Comparison of ENCODE assay signal across 10 cellular contexts in the genomic region with DNA sequence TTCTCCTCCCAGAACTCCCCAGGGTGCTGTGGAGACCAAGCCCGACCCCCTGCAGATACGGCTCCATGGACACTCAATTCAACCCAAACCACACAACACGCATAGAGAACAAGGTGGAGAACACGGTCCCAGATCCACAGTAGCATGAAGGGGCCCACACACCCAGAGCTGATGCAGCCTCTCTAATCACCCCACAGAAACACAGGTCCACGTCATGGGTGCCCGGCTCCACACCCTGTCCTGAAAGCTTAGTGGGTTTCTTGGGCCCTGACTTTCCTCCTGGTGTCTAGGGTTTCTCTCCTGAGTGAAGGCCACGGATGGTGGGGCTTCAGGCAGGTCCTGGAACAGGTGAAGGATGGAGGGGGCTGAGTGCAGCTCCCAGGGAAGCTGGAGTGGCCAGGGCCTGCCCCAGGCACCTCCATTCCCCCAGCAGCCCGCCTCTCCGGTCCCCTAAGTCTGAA. TPM values are rescaled to one million over a fixed set of nuclear protein-coding genes. Genes with fewer than 3 reads are reported as not detected.
A peak's percentile ranks its signal among the peaks of the same experiment; 100 is the strongest.
DNase-seq lines count a peak whose midpoint lies in the region; ATAC-seq and TF ChIP-seq lines count a peak whose summit lies in the region.
"Had no signal": no experiment of that assay in that cellular context is flagged by ENCODE, and none has a peak within 500 bp of the region (broad histone marks: within the 10 kb centered on the region; RNA-seq: fewer than 3 reads in every experiment).

No MANE protein-coding gene starts in this region.

- H3K9me3 Mint-ChIP-seq in T-helper 1 cell treated with Interleukin-12 subunit alpha and Interleukin-12 subunit beta and Interleukin-4 antibody, amounts not matched to agents 30 μg/mL and 1 μg/mL, for 36 hours, result no peaks in the 10 kb centered on the region
- no peaks in the 10 kb centered on the region for H3K9me3 Mint-ChIP-seq in stimulated activated naive B cell treated with anti-CD40 and anti-IgM and Interleukin-4, amounts not matched to agents 10 μg/mL and 1 μg/mL and 100 μg/mL, for 72 hours

- CTCF ChIA-PET in Panc1 (lab: Charles Lee), result no interaction called here

- ATAC-seq in Panc1 (peak; percentile 3; the same call in 1 of the 2 replicates), left ventricle myocardium superior (no peak), GM18505 (IDR thresholded peaks at IDR 0.05; ENCODE audit: unreplicated experiment) (no peak)
- ATAC-seq in stimulated activated naive B cell treated with anti-CD40 and anti-IgM and Interleukin-4, amounts not matched to agents 10 μg/mL and 1 μg/mL and 100 μg/mL, for 72 hours (replicated peaks), result peak; percentile 15 to 18

- H3K4me1 ChIP-seq in Panc1 (ENCODE audit: control insufficient read depth, insufficient read depth, low read length), result no peaks in the 10 kb centered on the region; the same call in 1 of the 2 replicates

- H3K4me3 Mint-ChIP-seq in T-helper 1 cell treated with Interleukin-12 subunit alpha and Interleukin-12 subunit beta and Interleukin-4 antibody, amounts not matched to agents 30 μg/mL and 1 μg/mL, for 36 hours, result peak overlapping the region; percentile 82
- peak overlapping the region; percentile 22 to 81 for H3K4me3 Mint-ChIP-seq in stimulated activated naive B cell treated with anti-CD40 and anti-IgM and Interleukin-4, amounts not matched to agents 10 μg/mL and 1 μg/mL and 100 μg/mL, for 72 hours

- POLR2A ChIA-PET in Panc1 (lab: Charles Lee), result no interaction called here

- H3K9me3 ChIP-seq in Panc1 (ENCODE audit: control insufficient read depth, insufficient read depth, low read depth, low read length), result no peaks in the 10 kb centered on the region

- in situ Hi-C loops in Panc1 (cut with HindIII; ENCODE audit: low pct_unique_long_range_greater_than_20kb, low sequenced_read_pairs), result no loop called here

- no peak for DNase-seq in T-helper 1 cell
- no peak for DNase-seq in Panc1 (ENCODE audit: low read depth, low spot score)
- peak; percentile 17 for DNase-seq in left ventricle myocardium superior
- no peak for DNase-seq in stimulated activated naive B cell treated with anti-CD40 and anti-IgM and Interleukin-4, amounts not matched to agents 10 μg/mL and 1 μg/mL and 100 μg/mL, for 72 hours
- DNase-seq in NCI-H1105 (lab: John Stamatoyannopoulos, UW), result no peak
- no peak for DNase-seq in COLO829 (ENCODE audit: low spot score)
- DNase-seq: stimulated activated CD4-positive, alpha-beta T cell treated with anti-CD3 and anti-CD28 coated beads, Interleukin-4, amount 100 ng/mL, for 24 hours had no signal

- H3K36me3 ChIP-seq in Panc1 (ENCODE audit: control insufficient read depth, insufficient read depth, low read length), result no peaks in the 10 kb centered on the region
- H3K36me3 ChIP-seq: WERI-Rb-1 had no signal

- no peaks in the 10 kb centered on the region for H3K27me3 Mint-ChIP-seq in T-helper 1 cell treated with Interleukin-12 subunit alpha and Interleukin-12 subunit beta and Interleukin-4 antibody, amounts not matched to agents 30 μg/mL and 1 μg/mL, for 36 hours (ENCODE audit: low read depth)
- H3K27me3 Mint-ChIP-seq in stimulated activated naive B cell treated with anti-CD40 and anti-IgM and Interleukin-4, amounts not matched to agents 10 μg/mL and 1 μg/mL and 100 μg/mL, for 72 hours, result no peaks in the 10 kb centered on the region

- H3K27me3 ChIP-seq in Panc1 (ENCODE audit: control insufficient read depth, insufficient read depth, low read length), result no peaks in the 10 kb centered on the region

- H3K4me1 Mint-ChIP-seq in T-helper 1 cell treated with Interleukin-12 subunit alpha and Interleukin-12 subunit beta and Interleukin-4 antibody, amounts not matched to agents 30 μg/mL and 1 μg/mL, for 36 hours (ENCODE audit: low read depth), result peaks cover 38% of the 10 kb centered on the region
- peaks cover 50 to 75% of the 10 kb centered on the region in 2 donors for H3K4me1 Mint-ChIP-seq in stimulated activated naive B cell treated with anti-CD40 and anti-IgM and Interleukin-4, amounts not matched to agents 10 μg/mL and 1 μg/mL and 100 μg/mL, for 72 hours

- H3K36me3 Mint-ChIP-seq in T-helper 1 cell treated with Interleukin-12 subunit alpha and Interleukin-12 subunit beta and Interleukin-4 antibody, amounts not matched to agents 30 μg/mL and 1 μg/mL, for 36 hours (ENCODE audit: low read depth), result peaks cover 7% of the 10 kb centered on the region
- H3K36me3 Mint-ChIP-seq in stimulated activated naive B cell treated with anti-CD40 and anti-IgM and Interleukin-4, amounts not matched to agents 10 μg/mL and 1 μg/mL and 100 μg/mL, for 72 hours, result peaks cover 11 to 25% of the 10 kb centered on the region in 2 donors

- BruUV-seq in Panc1 (replicated peaks; lab: Mats Ljungman, UMichigan), result no TSS peak

- H3K27ac ChIP-seq in Panc1 (ENCODE audit: low read length), result peak overlapping the region; percentile 71
- H3K27ac ChIP-seq: WERI-Rb-1 had no signal

- intact Hi-C loops in Panc1 (cut with micrococcal nuclease; ENCODE audit: unreplicated experiment) (no loop called here), left ventricle myocardium superior (cut with micrococcal nuclease) (no loop called here)

- H3K27ac Mint-ChIP-seq in T-helper 1 cell treated with Interleukin-12 subunit alpha and Interleukin-12 subunit beta and Interleukin-4 antibody, amounts not matched to agents 30 μg/mL and 1 μg/mL, for 36 hours, result peak overlapping the region; percentile 98
- H3K27ac Mint-ChIP-seq in stimulated activated naive B cell treated with anti-CD40 and anti-IgM and Interleukin-4, amounts not matched to agents 10 μg/mL and 1 μg/mL and 100 μg/mL, for 72 hours, result peak overlapping the region; percentile 78

- TF ChIP-seq CTCF in Panc1 (IDR thresholded peaks at IDR 0.05), result no peak

- peak overlapping the region; percentile 25 to 50; a peak in 3 of 4 replicates for H3K4me3 ChIP-seq in Panc1 (ENCODE audit: low read depth in 2 of 2, low read length in 2 of 2)

- no peak for TF ChIP-seq POLR2A in GM18505 (IDR thresholded peaks at IDR 0.05; ENCODE audit: borderline replicate concordance, extremely low read depth, insufficient read depth, insufficient read length)

RNA-seq across cellular contexts. Expression of gene SLC23A1, which starts 1.5 kb away (rescaled TPM):
- total RNA-seq in Panc1 (2021; ENCODE audit: unreplicated experiment), result not detected
- polyA plus RNA-seq in Panc1 (2012; ENCODE audit: insufficient read length), result not detected
- total RNA-seq in left ventricle myocardium superior, result not detected

RNA-seq across cellular contexts. Expression of gene MZB1, which starts 5.1 kb away (rescaled TPM):
- 0.49 TPM for total RNA-seq in Panc1 (2021; ENCODE audit: unreplicated experiment)
- 0.21 TPM for polyA plus RNA-seq in Panc1 (2012; ENCODE audit: insufficient read length)
- total RNA-seq in left ventricle myocardium superior, result 1.6 TPM

RNA-seq across cellular contexts. Expression of gene PROB1, which starts 10.3 kb away (rescaled TPM):
- 2.3 TPM for total RNA-seq in Panc1 (2021; ENCODE audit: unreplicated experiment)
- polyA plus RNA-seq in Panc1 (2012; ENCODE audit: insufficient read length), result 3.8 TPM
- total RNA-seq in left ventricle myocardium superior, result 56.5 TPM

RNA-seq across cellular contexts. Expression of gene SPATA24, which starts 19.3 kb away (rescaled TPM):
- total RNA-seq in Panc1 (2021; ENCODE audit: unreplicated experiment), result 5.5 TPM
- polyA plus RNA-seq in Panc1 (2012; ENCODE audit: insufficient read length), result 4.0 TPM
- total RNA-seq in left ventricle myocardium superior, result 17.3 TPM

RNA-seq across cellular contexts. Expression of gene PAIP2, which starts 43.0 kb away (rescaled TPM):
- 79.4 TPM for total RNA-seq in Panc1 (2021; ENCODE audit: unreplicated experiment)
- 229 TPM for polyA plus RNA-seq in Panc1 (2012; ENCODE audit: insufficient read length)
- 136 TPM for total RNA-seq in left ventricle myocardium superior

Comparison
In these comparisons a context has a peak if more than half of its experiments do, and no peak if none do; other contexts are left out.
1. ATAC-seq: peak in Panc1 (single experiment) and stimulated activated naive B cell treated with anti-CD40 and anti-IgM and Interleukin-4, amounts not matched to agents 10 μg/mL and 1 μg/mL and 100 μg/mL, for 72 hours (2 of 2); none in left ventricle myocardium superior (single experiment) and GM18505 (single experiment).
2. RNA of gene PROB1, which starts 10.3 kb away (total RNA-seq): 56.5 TPM in left ventricle myocardium superior (single experiment); 2.3 TPM in Panc1 (single experiment); every median in the first group is over 10 times any median in the second.